8 cellular contexts compared by ENCODE assay signal in genomic region chr15:74615313-74616019, GRCh38. TPM values are rescaled to one million over a fixed set of nuclear protein-coding genes. Genes with fewer than 3 reads are reported as not detected.
DNase-seq lines count a peak whose midpoint lies in the region; ATAC-seq, FAIRE-seq and TF ChIP-seq lines count a peak whose summit lies in the region.

TSS of gene CLK3 (plus strand) at chr15:74615836. CDS start at chr15:74619197, 3,361 bp downstream.

- H3K36me3 Mint-ChIP-seq in type B pancreatic cell = no peaks in the 10 kb centered on the region

- H3K27me3 ChIP-seq in adipocyte (replicated peaks; ENCODE audit: control insufficient read depth, insufficient read depth, low read length) = no peaks in the 10 kb centered on the region

- FAIRE-seq in GM12891 (lab: Jason Lieb, UNC) = peak; percentile 91

- ATAC-seq in HG02798 (IDR thresholded peaks at IDR 0.05; ENCODE audit: poor library complexity, unreplicated experiment) = peak; percentile 84

- H3K4me1 Mint-ChIP-seq in type B pancreatic cell (ENCODE audit: unreplicated experiment) = peaks cover 23% of the 10 kb centered on the region

- H3K9me3 ChIP-seq in adipocyte (ENCODE audit: control insufficient read depth, low read length) = no peaks in the 10 kb centered on the region

- H3K4me1 ChIP-seq in adipocyte (ENCODE audit: control insufficient read depth, insufficient read depth, low read length) = peaks cover 38% of the 10 kb centered on the region

- no peaks in the 10 kb centered on the region for H3K9me3 Mint-ChIP-seq in type B pancreatic cell

- peak within 1 kb of the TSS; percentile 99 for H3K4me3 ChIP-seq in adipocyte (ENCODE audit: low read length)

- peak within 1 kb of the TSS; percentile 92 for H3K27ac Mint-ChIP-seq in type B pancreatic cell

- TF ChIP-seq CTCF in type B pancreatic cell (conservative IDR thresholded peaks at IDR 0.05) = no peak

- peaks cover 14% of the 10 kb centered on the region for H3K36me3 ChIP-seq in adipocyte (ENCODE audit: control insufficient read depth, insufficient read depth, low read length, severe bottlenecking)

- DNase-seq in GM12891 (ENCODE audit: insufficient read length, low spot score) = peak; percentile 100
- DNase-seq in NCI-H1436 treated with DMSO at 0.1 percent for 48 hours (lab: John Stamatoyannopoulos, UW) = peak; percentile 68
- DNase-seq in T follicular helper cell (ENCODE audit: low read depth) = peak; percentile 92
- peak; percentile 98 for DNase-seq in adipocyte (ENCODE audit: low read depth)
- DNase-seq in cardiac septum (ENCODE audit: low spot score) = peak; percentile 97
- peak; percentile 92 to 99 (median 96) for DNase-seq in posterior cingulate gyrus
- DNase-seq in type B pancreatic cell (ENCODE audit: extremely low spot score, unreplicated experiment) = peak; percentile 98

- peak within 1 kb of the TSS; percentile 100 for H3K9ac ChIP-seq in adipocyte (ENCODE audit: low read length)

- peak within 1 kb of the TSS; percentile 94 for H3K4me3 Mint-ChIP-seq in type B pancreatic cell

- peaks cover 4% of the 10 kb centered on the region for H3K27me3 Mint-ChIP-seq in type B pancreatic cell

- TF ChIP-seq POLR2A in GM12891 (IDR thresholded peaks at IDR 0.05; ENCODE audit: low read depth, low read length) = peak; percentile 59; the same call in 1 of the 2 replicates

- intact Hi-C loops in cardiac septum (cut with DNase I) (loop anchor here (2.0 kb wide), 2 partner anchors 75 to 155 kb away; partner anchors contain the start of genes ARID3B and UBL7), posterior cingulate gyrus (cut with DNase I) (loop anchor here (1.0 to 5.0 kb wide), 5 partner anchors 17 to 243 kb away; partner anchors contain the start of genes ARID3B and UBL7)

TF ChIP-seq in GM12891, 5 proteins besides CTCF, POLR2A, EP300 and RAD21:
- TF ChIP-seq SPI1 (IDR thresholded peaks at IDR 0.05; ENCODE audit: low read depth, low read length) (0 out of 2 replicates have a peak, but pooled peaks have one; percentile 25), POLR2AphosphoS5 (IDR thresholded peaks at IDR 0.05; ENCODE audit: low read depth, low read length) (peak; percentile 58; the same call in 1 of the 2 replicates), PAX5 (IDR thresholded peaks at IDR 0.05; ENCODE audit: insufficient read depth, low read length, severe bottlenecking) (peak; percentile 80), TAF1 (IDR thresholded peaks at IDR 0.05; ENCODE audit: low read depth, low read length) (peak; percentile 75), POU2F2 (IDR thresholded peaks at IDR 0.05; ENCODE audit: low read depth, low read length) (no peak)

RNA-seq across cellular contexts. Expression of gene CLK3, which starts in this region (rescaled TPM):
- 55.3 TPM for polyA plus RNA-seq in GM12891 (2012; ENCODE audit: low read depth, missing spikeins)
- total RNA-seq in cardiac septum = 53.1 TPM
- total RNA-seq in type B pancreatic cell (ENCODE audit: low replicate concordance) = 73.6 and 76.5 TPM in 2 replicates

Comparison
In these comparisons a context has a peak if more than half of its experiments do, and no peak if none do; other contexts are left out.
1. Peak in every context shown above with its lines: DNase-seq, ATAC-seq and H3K4me3 ChIP-seq.